Comparison of ENCODE assay signal across 8 cellular contexts in genomic region chr11:35138949-35139881, GRCh38. TPM values are rescaled to one million over a fixed set of nuclear protein-coding genes. Genes with fewer than 3 reads are reported as not detected.
A peak's percentile ranks its signal among the peaks of the same experiment; 100 is the strongest.
DNase-seq lines count a peak whose midpoint lies in the region; ATAC-seq and TF ChIP-seq lines count a peak whose summit lies in the region.

TSS of gene CD44 (plus strand) at chr11:35139171. CDS start at chr11:35139304, 133 bp downstream.

- peak; percentile 89 for DNase-seq in COLO829 (ENCODE audit: low spot score)
- peak; percentile 95 for DNase-seq in MG63
- DNase-seq in activated CD4-positive, alpha-beta T cell treated with anti-CD3 and anti-CD28 coated beads for 4 hours = peak; percentile 85 to 88
- DNase-seq in dedifferentiated amniotic fluid mesenchymal stem cell (ENCODE audit: extremely low spot score) = peak; percentile 80
- DNase-seq in right lobe of liver = peak; percentile 57 to 72 (median 61)
- peak; percentile 47 to 67 for DNase-seq in stimulated activated CD4-positive, alpha-beta T cell treated with anti-CD3 and anti-CD28 coated beads, Interleukin-4, amount 100 ng/mL, for 48 hours (ENCODE audit: low read depth in 2 of 2)
- DNase-seq in HuH-7 (ENCODE audit: low spot score) = no peak

- intact Hi-C loops in right lobe of liver (cut with DNase I) = no loop called here

- H3K4me3 ChIP-seq in MG63 (peak within 1 kb of the TSS; percentile 97), right lobe of liver (peak within 1 kb of the TSS; percentile 55 to 70 (median 68))

- no peaks in the 10 kb centered on the region for H3K9me3 ChIP-seq in MG63
- no peaks in the 10 kb centered on the region for H3K9me3 ChIP-seq in right lobe of liver

- peak; percentile 38 for TF ChIP-seq POLR2A in right lobe of liver (IDR thresholded peaks at IDR 0.05)

- H3K36me3 ChIP-seq in MG63 (peaks cover 52% of the 10 kb centered on the region), right lobe of liver (no peaks in the 10 kb centered on the region)

- peaks cover 0 to 15% (median 0%) of the 10 kb centered on the region in 4 donors for H3K4me1 ChIP-seq in right lobe of liver

- ATAC-seq in GM21447 (IDR thresholded peaks at IDR 0.05; ENCODE audit: unreplicated experiment) (peak; percentile 30), right lobe of liver (peak; percentile 65 to 69 (median 68))

- H3K27ac ChIP-seq in right lobe of liver = peak within 1 kb of the TSS; percentile 50 to 90 (median 65)

- WGBS in right lobe of liver (ENCODE audit: insufficient coverage, low coverage, low lambda C conversion rate, missing lambda C conversion rate) = 3% methylated on average over 38 of the region's 59 CpGs

- TF ChIP-seq CTCF in right lobe of liver (IDR thresholded peaks at IDR 0.05) = no peak

- H3K27me3 ChIP-seq in MG63 (no peaks in the 10 kb centered on the region), right lobe of liver (no peaks in the 10 kb centered on the region)

RNA-seq across cellular contexts. Expression of gene CD44, which starts in this region (rescaled TPM):
- 1,423 and 1,833 TPM in 2 replicates for total RNA-seq in MG63 (2014; rRNA removed; shearing (Covaris generic); ENCODE audit: low replicate concordance)
- 10 to 100 TPM; 12.2 to 64.1 (median 22.9) TPM for total RNA-seq in right lobe of liver

Comparison
In these comparisons a context has a peak if more than half of its experiments do, and no peak if none do; other contexts are left out.
1. RNA of gene CD44 (total RNA-seq): 1,423 to 1,833 TPM in MG63; 12.2 to 64.1 TPM in right lobe of liver; every median in the first group is over 10 times any median in the second.